Comparison of ENCODE assay signal across 8 cellular contexts in genomic region chr15:92082217-92082843, GRCh38.
DNase-seq lines count a peak whose midpoint lies in the region; ATAC-seq and TF ChIP-seq lines count a peak whose summit lies in the region.

No MANE protein-coding gene starts in this region.

- no peak overlapping the region for H3K4me3 Mint-ChIP-seq in activated T-cell treated with anti-CD3 and anti-CD28 coated beads, Interleukin-2, amount 50 U/mL, for 72 hours

- peaks cover 6% of the 10 kb centered on the region; the same call in 1 of the 2 replicates for H3K9me3 ChIP-seq in NT2/D1 (ENCODE audit: insufficient read depth, low read length)

- DNase-seq in NCI-H2196 (lab: John Stamatoyannopoulos, UW; ENCODE audit: unreplicated experiment): peak; percentile 39
- DNase-seq in NCI-H2196 treated with DMSO at 0.1 percent for 48 hours (lab: John Stamatoyannopoulos, UW; ENCODE audit: unreplicated experiment): no peak
- DNase-seq in NT2/D1 (ENCODE audit: low read depth, low spot score): peak; percentile 70
- peak; percentile 57 to 60 for DNase-seq in activated T-cell treated with anti-CD3 and anti-CD28 coated beads, Interleukin-2, amount 50 U/mL, for 72 hours
- peak; percentile 23 to 81 for DNase-seq in foreskin fibroblast
- peak; percentile 47 for DNase-seq in omental fat pad (ENCODE audit: low spot score)

- H3K4me1 ChIP-seq in NT2/D1 (ENCODE audit: insufficient read depth, insufficient read length): peaks cover 3% of the 10 kb centered on the region

- H3K27me3 ChIP-seq in NT2/D1 (ENCODE audit: insufficient read depth, insufficient read length): no peaks in the 10 kb centered on the region

- no peaks in the 10 kb centered on the region for H3K36me3 ChIP-seq in NT2/D1 (ENCODE audit: insufficient read depth, insufficient read length, low read length)

- no peak overlapping the region for H3K27ac Mint-ChIP-seq in activated T-cell treated with anti-CD3 and anti-CD28 coated beads, Interleukin-2, amount 50 U/mL, for 72 hours

- TF ChIP-seq CTCF in foreskin fibroblast (IDR thresholded peaks at IDR 0.05; ENCODE audit: low read depth, low read length): peak; percentile 93
- TF ChIP-seq CTCF in omental fat pad (IDR thresholded peaks at IDR 0.05): peak in 1 of 3 donors; percentile 41

- H3K9ac ChIP-seq in NT2/D1 (ENCODE audit: insufficient read length, low read depth): no peak overlapping the region

- ATAC-seq in HG03521 (IDR thresholded peaks at IDR 0.05; ENCODE audit: unreplicated experiment): peak; percentile 43
- ATAC-seq in activated T-cell treated with anti-CD3 and anti-CD28 coated beads, Interleukin-2, amount 50 U/mL, for 72 hours (replicated peaks in 1 of 2): peak; percentile 54 to 60
- ATAC-seq in omental fat pad (ENCODE audit: low FRiP score): peak; percentile 80
- no peak for ATAC-seq in GM18861 (IDR thresholded peaks at IDR 0.05; ENCODE audit: unreplicated experiment)

- H3K36me3 Mint-ChIP-seq in activated T-cell treated with anti-CD3 and anti-CD28 coated beads, Interleukin-2, amount 50 U/mL, for 72 hours (ENCODE audit: insufficient read depth in 2 of 2): no peaks in the 10 kb centered on the region

- H3K4me3 ChIP-seq in NT2/D1 (ENCODE audit: insufficient read length, low read depth): no peak overlapping the region
- no peak overlapping the region for H3K4me3 ChIP-seq in foreskin fibroblast (ENCODE audit: low read depth in 1 of 2, low read length in 2 of 2)

- no peaks in the 10 kb centered on the region for H3K27me3 Mint-ChIP-seq in activated T-cell treated with anti-CD3 and anti-CD28 coated beads, Interleukin-2, amount 50 U/mL, for 72 hours (ENCODE audit: low read depth)

- H3K9me3 Mint-ChIP-seq in activated T-cell treated with anti-CD3 and anti-CD28 coated beads, Interleukin-2, amount 50 U/mL, for 72 hours: no peaks in the 10 kb centered on the region

- H3K4me1 Mint-ChIP-seq in activated T-cell treated with anti-CD3 and anti-CD28 coated beads, Interleukin-2, amount 50 U/mL, for 72 hours (ENCODE audit: low read depth): no peaks in the 10 kb centered on the region
